1 cellular context compared by ENCODE assay signal in genomic region chrX:2500091-2500680, GRCh38.
A peak's percentile ranks its signal among the peaks of the same experiment; 100 is the strongest.
TF ChIP-seq lines count a peak whose summit lies in the region.

No MANE protein-coding gene starts in this region.

TF ChIP-seq in K562, 482 proteins besides CTCF, POLR2A, EP300 and RAD21 (continues in another document):
- TF ChIP-seq RREB1 (CRISPR knock-in tag; IDR thresholded peaks at IDR 0.05): no peak
- peak; percentile 81 for TF ChIP-seq ZFX (CRISPR knock-in tag; IDR thresholded peaks at IDR 0.05)
- no peak for TF ChIP-seq GATAD2B (IDR thresholded peaks at IDR 0.05; ENCODE audit: borderline replicate concordance)
- TF ChIP-seq ZC3H11A (IDR thresholded peaks at IDR 0.05; ENCODE audit: low read depth, low read length): no peak
- no peak for TF ChIP-seq ZNF764 (CRISPR knock-in tag; IDR thresholded peaks at IDR 0.05; ENCODE audit: low read depth)
- no peak for TF ChIP-seq MED1 (CRISPR knock-in tag; IDR thresholded peaks at IDR 0.05; ENCODE audit: borderline replicate concordance)
- no peak for TF ChIP-seq ZBTB17 (CRISPR knock-in tag; IDR thresholded peaks at IDR 0.05)
- TF ChIP-seq ETS1 (conservative IDR thresholded peaks at IDR 0.05; ENCODE audit: control insufficient read depth, low read depth, low read length): no peak
- TF ChIP-seq KDM1A (IDR thresholded peaks at IDR 0.05): peak in 1 of 2 experiments; percentile 46; a peak in 2 of 4 replicates
- no peak for TF ChIP-seq NR2C1 (IDR thresholded peaks at IDR 0.05)
- no peak for TF ChIP-seq NR2C1 (tag; IDR thresholded peaks at IDR 0.05)
- TF ChIP-seq ZNF311 (CRISPR knock-in tag; IDR thresholded peaks at IDR 0.05): no peak
- TF ChIP-seq AFF1 (IDR thresholded peaks at IDR 0.05; ENCODE audit: low read depth in 1 of 2, partially characterized antibody in 2 of 2): no peak
- TF ChIP-seq ZBTB11 (CRISPR knock-in tag; IDR thresholded peaks at IDR 0.05): no peak
- TF ChIP-seq MEIS2 (IDR thresholded peaks at IDR 0.05; ENCODE audit: partially characterized antibody): no peak
- no peak for TF ChIP-seq CHCHD3 (CRISPR knock-in tag; IDR thresholded peaks at IDR 0.05)
- no peak for TF ChIP-seq ATF3 (IDR thresholded peaks at IDR 0.05)
- TF ChIP-seq ATF3 (CRISPR knock-in tag; conservative IDR thresholded peaks at IDR 0.05): no peak
- peak; percentile 65 for TF ChIP-seq RBM25 (IDR thresholded peaks at IDR 0.05; ENCODE audit: low read depth, low read length, severe bottlenecking)
- no peak for TF ChIP-seq KLF10 (CRISPR knock-in tag; IDR thresholded peaks at IDR 0.05)
- TF ChIP-seq YY1 (IDR thresholded peaks at IDR 0.05; ENCODE audit: borderline replicate concordance in 1 of 3, control insufficient read depth in 1 of 3, extremely low read depth in 1 of 3, insufficient read depth in 3 of 3, insufficient read length in 1 of 3, insufficient replicate concordance in 2 of 3, low read depth in 1 of 3, low read length in 2 of 3): peak in 1 of 3 experiments; percentile 6
- TF ChIP-seq NFRKB (IDR thresholded peaks at IDR 0.05; ENCODE audit: low read depth): no peak
- no peak for TF ChIP-seq POLR2AphosphoS5 (IDR thresholded peaks at IDR 0.05; ENCODE audit: control insufficient read depth, insufficient read depth, low read depth, low read length)
- 0 out of 2 replicates have a peak, but pooled peaks have one; percentile 35 for TF ChIP-seq ZNF740 (CRISPR knock-in tag; IDR thresholded peaks at IDR 0.05)
- no peak; a peak in 1 of 4 replicates for TF ChIP-seq ZNF740 (tag; IDR thresholded peaks at IDR 0.05)
- TF ChIP-seq POLR3G (IDR thresholded peaks at IDR 0.05; ENCODE audit: extremely low read depth, insufficient read length, insufficient replicate concordance): no peak
- no peak for TF ChIP-seq PHF20 (IDR thresholded peaks at IDR 0.05; ENCODE audit: partially characterized antibody)
- no peak for TF ChIP-seq NCOA2 (IDR thresholded peaks at IDR 0.05; ENCODE audit: partially characterized antibody in 2 of 2)
- TF ChIP-seq GABPA (tag; conservative IDR thresholded peaks at IDR 0.05; ENCODE audit: low read depth): no peak
- no peak for TF ChIP-seq HOXB6 (CRISPR knock-in tag; IDR thresholded peaks at IDR 0.05; ENCODE audit: borderline replicate concordance)
- TF ChIP-seq MYBL2 (IDR thresholded peaks at IDR 0.05; ENCODE audit: low read depth): no peak
- no peak for TF ChIP-seq MYBL2 (CRISPR knock-in tag; IDR thresholded peaks at IDR 0.05; ENCODE audit: borderline replicate concordance)
- no peak for TF ChIP-seq GMEB1 (CRISPR knock-in tag; IDR thresholded peaks at IDR 0.05)
- peak; percentile 75; the same call in 1 of the 2 replicates for TF ChIP-seq ZBTB7A (IDR thresholded peaks at IDR 0.05; ENCODE audit: borderline replicate concordance, control insufficient read depth, low read depth, low read length)
- TF ChIP-seq VEZF1 (CRISPR knock-in tag; IDR thresholded peaks at IDR 0.05): peak; percentile 76; the same call in 1 of the 2 replicates
- 0 out of 2 replicates have a peak, but pooled peaks have one; percentile 60 for TF ChIP-seq PTBP1 (IDR thresholded peaks at IDR 0.05; ENCODE audit: low read depth, low read length)
- no peak for TF ChIP-seq ZNF197 (CRISPR knock-in tag; IDR thresholded peaks at IDR 0.05; ENCODE audit: low read depth)
- TF ChIP-seq FOSL1 (tag; conservative IDR thresholded peaks at IDR 0.05): peak; percentile 41; the same call in 1 of the 2 replicates
- no peak for TF ChIP-seq ZNF449 (CRISPR knock-in tag; IDR thresholded peaks at IDR 0.05)
